ENCODE assay signal across 8 cellular contexts in the genomic region with DNA sequence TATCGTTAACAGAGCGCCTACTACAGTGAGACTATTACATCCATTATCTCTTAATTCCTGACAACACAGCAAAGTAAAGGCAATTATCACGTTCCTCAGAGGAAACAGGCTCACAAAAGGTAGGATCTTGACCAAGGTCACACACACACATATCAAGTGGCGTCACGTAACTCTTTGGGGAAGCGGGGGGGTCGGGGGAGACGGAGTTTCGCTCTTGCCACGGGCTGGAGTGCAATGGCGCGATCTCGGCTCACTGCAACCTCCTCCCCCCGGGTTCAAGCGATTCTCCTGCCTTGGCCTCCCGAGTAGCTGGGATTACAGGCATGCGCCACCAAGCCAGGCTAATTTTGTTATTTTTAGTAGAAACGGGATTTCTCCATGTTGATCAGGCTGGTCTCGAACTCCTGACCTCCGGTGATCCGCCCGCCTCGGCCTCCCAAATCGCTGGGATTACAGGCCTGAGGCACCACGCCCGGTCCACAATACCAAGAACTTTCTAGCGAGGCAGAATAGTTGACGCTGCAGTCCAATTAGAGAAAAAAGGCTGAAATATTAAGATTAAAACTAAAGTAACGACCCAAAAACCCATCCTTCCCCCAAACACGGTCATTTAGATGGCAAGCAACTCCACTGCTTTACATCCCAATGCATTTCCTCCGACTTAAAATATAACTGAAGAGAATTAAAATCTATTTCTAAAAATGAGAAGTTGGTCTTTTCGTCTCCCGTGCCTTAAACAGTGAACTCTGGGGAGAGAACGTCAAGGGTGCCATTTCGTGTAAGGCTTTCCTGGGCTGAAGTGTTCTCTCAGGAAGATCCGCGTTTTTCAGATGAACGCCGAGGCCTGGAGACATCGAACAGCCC. TPM values are rescaled to one million over a fixed set of nuclear protein-coding genes. Genes with fewer than 3 reads are reported as not detected.
DNase-seq lines count a peak whose midpoint lies in the region; ATAC-seq and TF ChIP-seq lines count a peak whose summit lies in the region.

No MANE protein-coding gene starts in this region.

- DNase-seq in NCI-H1436 treated with DMSO at 0.1 percent for 48 hours (lab: John Stamatoyannopoulos, UW) (peak; percentile 11), erythroblast (lab: John Stamatoyannopoulos, UW) (peak; percentile 84), neural crest cell (ENCODE audit: low read depth, low spot score) (no peak), thoracic aorta (ENCODE audit: low spot score) (no peak), DMS114 treated with DMSO at 0.1 percent for 48 hours (lab: John Stamatoyannopoulos, UW; ENCODE audit: unreplicated experiment) (no peak)
- peak in 2 of 3 experiments; percentile 25 to 31 for DNase-seq in activated CD8-positive, alpha-beta memory T cell treated with anti-CD3 and anti-CD28 coated beads for 48 hours (ENCODE audit: low read depth in 2 of 3, low spot score in 2 of 3)

- peak overlapping the region; percentile 98 for H3K4me3 Mint-ChIP-seq in neural crest cell

- H3K4me3 ChIP-seq in GM08714 (ENCODE audit: low read length) (peak overlapping the region; percentile 100), thoracic aorta (peak overlapping the region; percentile 95)

- peak overlapping the region; percentile 99 for H3K27ac Mint-ChIP-seq in neural crest cell (ENCODE audit: unreplicated experiment)

- peaks cover 3% of the 10 kb centered on the region for H3K9me3 Mint-ChIP-seq in neural crest cell

- H3K27me3 Mint-ChIP-seq in neural crest cell (ENCODE audit: low read depth): peaks cover 5% of the 10 kb centered on the region

- no peaks in the 10 kb centered on the region for H3K27me3 ChIP-seq in thoracic aorta (replicated peaks; ENCODE audit: insufficient read depth)

- H3K36me3 Mint-ChIP-seq in neural crest cell (ENCODE audit: low read depth): peaks cover 25% of the 10 kb centered on the region

- TF ChIP-seq CTCF in neural crest cell (conservative IDR thresholded peaks at IDR 0.05): no peak
- no peak for TF ChIP-seq CTCF in thoracic aorta (IDR thresholded peaks at IDR 0.05)

- peaks cover 59% of the 10 kb centered on the region for H3K4me1 Mint-ChIP-seq in neural crest cell

- no peak for ATAC-seq in thoracic aorta (ENCODE audit: insufficient number of reproducible peaks, low FRiP score, low read depth)
- ATAC-seq in HG03521 (IDR thresholded peaks at IDR 0.05; ENCODE audit: unreplicated experiment): no peak

- H3K36me3 ChIP-seq in thoracic aorta: peaks cover 4% of the 10 kb centered on the region

- H3K27ac ChIP-seq in thoracic aorta: peak overlapping the region; percentile 99 to 100

- peak; percentile 35 for TF ChIP-seq POLR2A in erythroblast (IDR thresholded peaks at IDR 0.05; ENCODE audit: low read length)

- H3K4me1 ChIP-seq in thoracic aorta (ENCODE audit: control insufficient read depth in 1 of 2, low read depth in 2 of 2): peaks cover 20 to 57% of the 10 kb centered on the region in 2 donors

- no peaks in the 10 kb centered on the region for H3K9me3 ChIP-seq in thoracic aorta

RNA-seq across cellular contexts. Expression of gene DDX17, which starts 1.1 kb away (rescaled TPM):
- total RNA-seq in neural crest cell (485 and 500 TPM in 2 replicates), thoracic aorta (100 to 1,000 TPM; 663 to 682 TPM)

RNA-seq across cellular contexts. Expression of gene KDELR3, which starts 37.1 kb away (rescaled TPM):
- total RNA-seq in neural crest cell: 5.1 and 5.3 TPM in 2 replicates
- total RNA-seq in thoracic aorta: 10 to 100 TPM; 16.8 to 52.9 TPM

RNA-seq across cellular contexts. Expression of gene KCNJ4, which starts 50.0 kb away (rescaled TPM):
- total RNA-seq in neural crest cell (4.0 and 4.4 TPM in 2 replicates), thoracic aorta (not detected)

Comparison
In these comparisons a context has a peak if more than half of its experiments do, and no peak if none do; other contexts are left out.
1. DNase-seq: peak in NCI-H1436 treated with DMSO at 0.1 percent for 48 hours (single experiment), activated CD8-positive, alpha-beta memory T cell treated with anti-CD3 and anti-CD28 coated beads for 48 hours (2 of 3) and erythroblast (2 of 2); none in neural crest cell (single experiment), thoracic aorta (single experiment) and DMS114 treated with DMSO at 0.1 percent for 48 hours (single experiment).